ENCODE assay signal across 30 cellular contexts in the genomic region with DNA sequence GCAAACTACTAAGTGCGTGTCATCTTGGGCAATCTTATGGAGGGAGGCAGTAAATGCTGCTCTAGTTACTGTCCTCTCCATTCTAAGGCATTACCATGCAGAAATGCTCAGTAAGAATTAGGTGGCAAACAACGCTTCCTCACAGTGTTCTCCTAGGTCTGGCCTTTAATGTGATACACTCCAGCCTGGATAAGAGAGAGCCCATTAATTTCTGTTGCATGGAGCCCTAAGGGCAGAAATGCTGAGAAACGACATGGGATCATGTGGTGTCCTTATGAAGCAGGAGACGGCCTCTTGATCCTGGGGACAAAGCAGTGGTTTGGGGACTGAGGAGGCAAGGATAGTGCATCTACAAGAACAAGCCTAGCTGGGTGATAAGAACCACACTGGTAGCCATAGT.
"Had no signal": no experiment of that assay in that cellular context is flagged by ENCODE, and none has a peak within 500 bp of the region (broad histone marks: within the 10 kb centered on the region; RNA-seq: fewer than 3 reads in every experiment).

No MANE protein-coding gene starts in this region.

- H3K36me3 ChIP-seq: breast epithelium, cardiac muscle cell, colonic mucosa had no signal

- H3K4me3 ChIP-seq: ascending aorta, breast epithelium, cardiac muscle cell, colonic mucosa, esophagus squamous epithelium had no signal

- H3K4me1 ChIP-seq: ascending aorta, breast epithelium, colonic mucosa, esophagus squamous epithelium had no signal

- ATAC-seq: activated naive CD4-positive, alpha-beta T cell treated with anti-CD3 and anti-CD28 coated beads, Interleukin-2, amount 50 U/mL, for 72 hours; activated T-cell treated with anti-CD3 and anti-CD28 coated beads, Interleukin-2, amount 50 U/mL, for 72 hours; WTC11 had no signal

- H3K27me3 ChIP-seq: ascending aorta, breast epithelium, cardiac muscle cell, colonic mucosa, esophagus squamous epithelium had no signal

- FAIRE-seq: endometrium, endothelial cell of umbilical vein, frontal cortex had no signal

- DNase-seq: activated CD4-positive, alpha-beta memory T cell treated with anti-CD3 and anti-CD28 coated beads, Interleukin-2, amount 10 ng/mL, durations not matched to agents 7 days and 5 days; activated CD4-positive, alpha-beta T cell treated with anti-CD3 and anti-CD28 coated beads for 1 hour; activated CD4-positive, alpha-beta T cell treated with anti-CD3 and anti-CD28 coated beads for 4 hours; activated CD4-positive, alpha-beta T cell treated with anti-CD3 and anti-CD28 coated beads, Interleukin-2, amount 10 ng/mL, durations not matched to agents 7 days and 5 days; activated CD4-positive, alpha-beta T cell treated with anti-CD3 and anti-CD28 coated beads, Interleukin-2, amount 50 U/mL, for 4 hours; activated CD8-positive, alpha-beta memory T cell treated with anti-CD3 and anti-CD28 coated beads, Interleukin-2, amount 50 U/mL, for 48 hours; activated gamma-delta T cell; activated naive CD4-positive, alpha-beta T cell; activated naive CD4-positive, alpha-beta T cell treated with anti-CD3 and anti-CD28 coated beads, Interleukin-2, amount 10 ng/mL, durations not matched to agents 7 days and 5 days; activated naive CD8-positive, alpha-beta T cell treated with anti-CD3 and anti-CD28 coated beads, Interleukin-2, amount 10 ng/mL, durations not matched to agents 7 days and 5 days; activated T-cell treated with anti-CD3 and anti-CD28 coated beads for 4 hours; activated T-cell treated with anti-CD3 and anti-CD28 coated beads, Interleukin-2, amount 50 U/mL, for 24 hours; activated T-cell treated with anti-CD3 and anti-CD28 coated beads, Interleukin-2, amount 50 U/mL, for 72 hours; central memory CD4-positive, alpha-beta T cell; cerebellar nuclear complex; colonic mucosa; effector CD8-positive, alpha-beta T cell; esophagus squamous epithelium; head of caudate nucleus; T-helper 2 cell had no signal

- H3K9me3 ChIP-seq: ascending aorta, breast epithelium, colonic mucosa, esophagus squamous epithelium had no signal

- H3K27ac ChIP-seq: ascending aorta, breast epithelium, cardiac muscle cell, colonic mucosa, epithelial cell of prostate, esophagus squamous epithelium, VCaP had no signal
